Comparison of ENCODE assay signal across 23 cellular contexts in genomic region chr4:182107931-182108330, GRCh38.
"Had no signal": no experiment of that assay in that cellular context is flagged by ENCODE, and none has a peak within 500 bp of the region (broad histone marks: within the 10 kb centered on the region; RNA-seq: fewer than 3 reads in every experiment).

No MANE protein-coding gene starts in this region.

- ATAC-seq: Right ventricle myocardium inferior, SK-N-SH treated with all-trans-retinoic acid at 6 μM for 48 hours had no signal

- H3K36me3 ChIP-seq: MG63, Peyer's patch, SJCRH30 had no signal

- H3K27ac ChIP-seq: PC-9, Peyer's patch, SJCRH30 had no signal

- H3K4me3 ChIP-seq: MG63, PC-9, Peyer's patch, SJCRH30 had no signal

- DNase-seq: Karpas-422; KBM-7; MG63; NCI-H1092; NCI-H1105 treated with DMSO at 0.1 percent for 48 hours; NCI-H1417 treated with DMSO at 0.1 percent for 48 hours; NCI-H146; NCI-H1694 treated with DMSO at 0.1 percent for 48 hours; NCI-H1930; NCI-H2081; NCI-H2107; NCI-H2227 treated with DMSO at 0.1 percent for 48 hours; NCI-H524; NCI-H69; NCI-H774; NK-92 treated with Interleukin-12 subunit alpha and Interleukin-12 subunit beta, amount 100 ng/mL, for 24 hours; OCI-M1; PC-9; Peyer's patch; SHP77 treated with DMSO at 0.1 percent for 48 hours; SJCRH30 had no signal

- H2AFZ ChIP-seq: PC-9 had no signal

- H3K27me3 ChIP-seq: MG63, Peyer's patch, SJCRH30 had no signal

- H3K4me1 ChIP-seq: Peyer's patch, SJCRH30 had no signal

- H3K4me2 ChIP-seq: PC-9 had no signal

- H3K9me3 ChIP-seq: MG63, Peyer's patch, SJCRH30 had no signal
